ENCODE assay signal across 10 cellular contexts in the genomic region with DNA sequence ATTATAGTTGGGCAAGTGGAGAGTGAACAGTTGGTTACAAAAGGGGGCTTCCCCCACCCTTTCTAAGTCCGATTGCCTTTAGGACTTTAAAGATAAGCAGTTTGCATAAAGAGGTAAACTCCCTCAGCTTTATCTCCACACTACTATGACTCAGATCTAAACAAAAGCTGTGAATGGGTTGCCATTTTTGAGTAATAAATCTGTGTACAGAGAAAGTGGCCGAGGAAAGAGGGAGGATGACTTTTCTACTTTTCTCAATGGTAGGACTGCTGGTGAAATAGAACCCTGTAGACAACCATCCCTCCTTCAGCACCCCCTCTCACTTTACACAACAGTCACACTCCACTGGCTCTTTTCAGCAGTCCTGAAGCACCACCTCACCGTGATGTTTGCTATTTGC.
A peak's percentile ranks its signal among the peaks of the same experiment; 100 is the strongest.
DNase-seq lines count a peak whose midpoint lies in the region; ATAC-seq, FAIRE-seq and TF ChIP-seq lines count a peak whose summit lies in the region.
"Had no signal": no experiment of that assay in that cellular context is flagged by ENCODE, and none has a peak within 500 bp of the region (broad histone marks: within the 10 kb centered on the region; RNA-seq: fewer than 3 reads in every experiment).

No MANE protein-coding gene starts in this region.

- DNase-seq in GM12891 (ENCODE audit: insufficient read length, low spot score) (peak; percentile 30), T-helper 17 cell (no peak), mesothelial cell of epicardium (ENCODE audit: low spot score in 2 of 2, unreplicated experiment in 2 of 2) (no peak), DMS153 treated with DMSO at 0.1 percent for 48 hours (lab: John Stamatoyannopoulos, UW; ENCODE audit: unreplicated experiment) (no peak), NCI-H82 (lab: John Stamatoyannopoulos, UW) (no peak), HTR-8/SVneo (ENCODE audit: insufficient read length, low spot score) (no peak)
- DNase-seq: activated CD4-positive, alpha-beta T cell treated with anti-CD3 and anti-CD28 coated beads for 36 hours; NCI-H748 treated with DMSO at 0.1 percent for 48 hours had no signal

- no peak for TF ChIP-seq POLR2A in GM12891 (IDR thresholded peaks at IDR 0.05; ENCODE audit: low read depth, low read length)

- FAIRE-seq in GM12891 (lab: Jason Lieb, UNC): peak; percentile 41
- no peak for FAIRE-seq in HTR-8/SVneo (lab: Jason Lieb, UNC)

- ATAC-seq in GM19351 (IDR thresholded peaks at IDR 0.05; ENCODE audit: unreplicated experiment) (peak; percentile 91), HG03025 (IDR thresholded peaks at IDR 0.05; ENCODE audit: low FRiP score, unreplicated experiment) (peak; percentile 47), T-helper 17 cell (no peak)
- ATAC-seq: activated CD4-positive, alpha-beta T cell treated with anti-CD3 and anti-CD28 coated beads for 36 hours had no signal

- TF ChIP-seq CTCF in mesothelial cell of epicardium (IDR thresholded peaks at IDR 0.05; ENCODE audit: unreplicated experiment): no peak

- H3K27me3 Mint-ChIP-seq in T-helper 17 cell: no peaks in the 10 kb centered on the region
- H3K27me3 Mint-ChIP-seq in mesothelial cell of epicardium (ENCODE audit: low read depth): no peaks in the 10 kb centered on the region
- H3K27me3 Mint-ChIP-seq: activated CD4-positive, alpha-beta T cell treated with anti-CD3 and anti-CD28 coated beads for 36 hours had no signal

- H3K9me3 Mint-ChIP-seq in mesothelial cell of epicardium: peaks cover 4% of the 10 kb centered on the region

- H3K9me3 ChIP-seq in T-helper 17 cell (ENCODE audit: control insufficient read depth, low read length, poor library complexity, severe bottlenecking): no peaks in the 10 kb centered on the region

- peaks cover 5% of the 10 kb centered on the region for H3K36me3 Mint-ChIP-seq in T-helper 17 cell (ENCODE audit: low read depth)
- H3K36me3 Mint-ChIP-seq in mesothelial cell of epicardium: peaks cover 17% of the 10 kb centered on the region

- H3K4me1 Mint-ChIP-seq in T-helper 17 cell (no peaks in the 10 kb centered on the region), mesothelial cell of epicardium (peaks cover 15% of the 10 kb centered on the region)
- H3K4me1 Mint-ChIP-seq: activated CD4-positive, alpha-beta T cell treated with anti-CD3 and anti-CD28 coated beads for 36 hours had no signal

- H3K4me3 Mint-ChIP-seq in T-helper 17 cell (peak overlapping the region; percentile 22), mesothelial cell of epicardium (no peak overlapping the region)
- H3K4me3 Mint-ChIP-seq: activated CD4-positive, alpha-beta T cell treated with anti-CD3 and anti-CD28 coated beads for 36 hours had no signal

- H3K27ac Mint-ChIP-seq in T-helper 17 cell (no peak overlapping the region), mesothelial cell of epicardium (no peak overlapping the region)
- H3K27ac Mint-ChIP-seq: activated CD4-positive, alpha-beta T cell treated with anti-CD3 and anti-CD28 coated beads for 36 hours had no signal

TF ChIP-seq in GM12891, 5 proteins besides CTCF, POLR2A, EP300 and RAD21:
- TF ChIP-seq POU2F2 (IDR thresholded peaks at IDR 0.05; ENCODE audit: low read depth, low read length): peak; percentile 91
- peak; percentile 48 for TF ChIP-seq PAX5 (IDR thresholded peaks at IDR 0.05; ENCODE audit: insufficient read depth, low read length, severe bottlenecking)
- TF ChIP-seq POLR2AphosphoS5 (IDR thresholded peaks at IDR 0.05; ENCODE audit: low read depth, low read length): no peak
